9 cellular contexts compared by ENCODE assay signal in the genomic region with DNA sequence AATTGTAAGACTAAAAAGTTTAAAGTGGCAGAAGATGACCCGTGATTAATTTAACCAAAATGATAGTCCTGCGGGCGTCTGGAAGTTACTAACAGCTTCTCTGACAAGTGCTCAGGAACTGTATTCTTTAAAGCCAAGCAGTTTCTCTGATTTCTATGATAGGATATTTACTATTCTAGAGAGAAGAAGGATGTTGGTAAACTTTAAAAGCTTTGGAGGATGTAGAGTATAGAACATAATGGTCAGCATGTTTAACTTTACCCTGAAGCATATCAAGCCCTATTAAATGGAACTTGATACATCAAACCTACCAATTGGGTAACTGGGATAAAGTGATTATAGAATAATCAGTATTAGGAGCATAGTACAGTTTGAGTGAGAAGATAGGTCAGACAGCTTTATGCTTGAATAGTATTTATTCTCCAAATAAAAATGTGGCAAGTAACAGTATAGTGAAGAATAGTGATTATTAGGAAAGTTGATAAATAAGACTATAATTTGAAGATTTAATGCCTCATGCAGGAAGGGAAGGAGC. TPM values are rescaled to one million over a fixed set of nuclear protein-coding genes. Genes with fewer than 3 reads are reported as not detected.
A peak's percentile ranks its signal among the peaks of the same experiment; 100 is the strongest.
DNase-seq lines count a peak whose midpoint lies in the region; ATAC-seq, FAIRE-seq and TF ChIP-seq lines count a peak whose summit lies in the region.
"Had no signal": no experiment of that assay in that cellular context is flagged by ENCODE, and none has a peak within 500 bp of the region (broad histone marks: within the 10 kb centered on the region; RNA-seq: fewer than 3 reads in every experiment).

No MANE protein-coding gene starts in this region.

- H3K4me2 ChIP-seq in GM12878 (ENCODE audit: control insufficient read depth, insufficient read depth) = peak overlapping the region; percentile 81

- H3K36me3 ChIP-seq in A673 (ENCODE audit: insufficient read depth, low read length, poor library complexity, severe bottlenecking) = no peaks in the 10 kb centered on the region
- H3K36me3 ChIP-seq in GM12878 (ENCODE audit: control insufficient read depth in 2 of 2, insufficient read depth in 2 of 2, low read length in 1 of 2) = no peaks in the 10 kb centered on the region
- H3K36me3 ChIP-seq in mucosa of rectum (ENCODE audit: control insufficient read depth in 2 of 2, insufficient read depth in 2 of 2, low read length in 2 of 2) = no peaks in the 10 kb centered on the region

- no peaks in the 10 kb centered on the region; the same call in 1 of the 2 replicates for H4K20me1 ChIP-seq in GM12878 (ENCODE audit: control insufficient read depth, insufficient read depth)

- SMC1A ChIA-PET in GM12878 (lab: Charles Lee; ENCODE audit: uncharacterized antibody, unreplicated experiment) = interaction anchor here (0.6 to 4.2 kb wide), 13 partner anchors 8 to 165 kb away, joined by 3 to 55 read pairs (median 7); no protein-coding TSS in a partner anchor

- ATAC-seq in GM12878 = no peak

- RAD21 ChIA-PET in GM12878 (lab: Charles Lee; ENCODE audit: unreplicated experiment) = interaction anchor here (0.7 to 4.1 kb wide), 17 partner anchors 12 to 956 kb away, joined by 3 to 55 read pairs (median 6); no protein-coding TSS in a partner anchor

- H3K9ac ChIP-seq in GM12878 (ENCODE audit: control insufficient read depth, insufficient read depth, low read length) (no peak overlapping the region; the same call in 1 of the 2 replicates), mucosa of rectum (ENCODE audit: low read depth in 1 of 2, low read length in 2 of 2) (peak overlapping the region in 1 of 2 donors; percentile 80)

- no peaks in the 10 kb centered on the region for H3K27me3 ChIP-seq in A673 (replicated peaks; ENCODE audit: insufficient read depth, low read depth, low read length, poor library complexity)
- no peaks in the 10 kb centered on the region for H3K27me3 ChIP-seq in GM12878 (replicated peaks in 1 of 2; ENCODE audit: control insufficient read depth in 2 of 2, insufficient read depth in 2 of 2, low read length in 1 of 2)
- no peaks in the 10 kb centered on the region for H3K27me3 ChIP-seq in mucosa of rectum (ENCODE audit: control insufficient read depth in 2 of 2, insufficient read depth in 2 of 2, low read length in 2 of 2)

- H3K4me3 ChIP-seq in A673 (ENCODE audit: low read depth, low read length, poor library complexity, severe bottlenecking) (peak overlapping the region; percentile 85), GM12878 (peak overlapping the region; percentile 84), mucosa of rectum (ENCODE audit: low read length in 2 of 2) (peak overlapping the region; percentile 86 to 95)

- H3K9me3 Mint-ChIP-seq in HFFc6 = no peaks in the 10 kb centered on the region

- DNase-seq in A673 (ENCODE audit: low spot score) (no peak), HFFc6 (no peak), GM12878 (ENCODE audit: low read depth, low spot score) (no peak), NCI-H2081 treated with DMSO at 0.1 percent for 48 hours (lab: John Stamatoyannopoulos, UW) (no peak), AG20443 (ENCODE audit: low spot score) (no peak), GM19238 (ENCODE audit: insufficient read length, low spot score) (no peak), SKM-1 treated with dmso at 0.1 percent for 144 hours (lab: John Stamatoyannopoulos, UW; ENCODE audit: unreplicated experiment) (no peak)
- DNase-seq: NCI-H2029 treated with DMSO at 0.1 percent for 48 hours had no signal

- peaks cover 3% of the 10 kb centered on the region; the same call in 1 of the 2 replicates for H3K27me3 Mint-ChIP-seq in HFFc6 (ENCODE audit: insufficient read depth)

- H3K79me2 ChIP-seq in GM12878 (ENCODE audit: control insufficient read depth, insufficient read depth, low read length) = peaks cover 61% of the 10 kb centered on the region

- no peak for TF ChIP-seq POLR2A in GM12878 (IDR thresholded peaks at IDR 0.05; ENCODE audit: low read depth, low read length)

- no peak overlapping the region for H2AFZ ChIP-seq in GM12878 (ENCODE audit: control insufficient read depth, low read depth, low read length)

- H3K27ac Mint-ChIP-seq in HFFc6 = no peak overlapping the region

- TF ChIP-seq RAD21 in GM12878 (IDR thresholded peaks at IDR 0.05; ENCODE audit: insufficient read depth, low read depth, low read length) = no peak

- peaks cover 45% of the 10 kb centered on the region for H3K4me1 Mint-ChIP-seq in HFFc6 (ENCODE audit: low read depth)

- peaks cover 70% of the 10 kb centered on the region for H3K4me1 ChIP-seq in A673 (ENCODE audit: insufficient read depth, low read length, poor library complexity, severe bottlenecking)
- H3K4me1 ChIP-seq in GM12878 (ENCODE audit: control insufficient read depth, insufficient read depth, low read length) = peaks cover 20% of the 10 kb centered on the region
- peaks cover 24 to 26% of the 10 kb centered on the region in 2 donors for H3K4me1 ChIP-seq in mucosa of rectum (ENCODE audit: control insufficient read depth in 2 of 2, insufficient read depth in 2 of 2, low read length in 2 of 2)

- CTCF ChIA-PET in A673 (lab: Charles Lee) = interaction anchor here (0.7 kb wide), 1 partner anchor 25 kb away, joined by 3 read pairs; no protein-coding TSS in a partner anchor
- CTCF ChIA-PET in GM12878 (lab: Yijun Ruan, JAX) = interaction anchor here (0.6 to 3.4 kb wide), 10 partner anchors 22 to 145 kb away, joined by 3 to 15 read pairs (median 4); no protein-coding TSS in a partner anchor

- H3K9me3 ChIP-seq in A673 (ENCODE audit: low read depth, low read length, poor library complexity, severe bottlenecking) = no peaks in the 10 kb centered on the region
- H3K9me3 ChIP-seq in GM12878 (replicated peaks; ENCODE audit: control insufficient read depth, insufficient read depth, low read length) = no peaks in the 10 kb centered on the region
- no peaks in the 10 kb centered on the region for H3K9me3 ChIP-seq in mucosa of rectum (ENCODE audit: control insufficient read depth in 2 of 2, low read length in 2 of 2)

- H3K36me3 Mint-ChIP-seq in HFFc6 (ENCODE audit: low read depth) = no peaks in the 10 kb centered on the region

- no peak overlapping the region for H3K27ac ChIP-seq in A673 (ENCODE audit: low read depth, low read length, poor library complexity, severe bottlenecking)
- H3K27ac ChIP-seq in GM12878 (ENCODE audit: control insufficient read depth, insufficient read depth) = 0 out of 2 replicates have a peak overlapping the region, but pooled peaks have one; percentile 1
- H3K27ac ChIP-seq in mucosa of rectum (ENCODE audit: low read depth in 2 of 2, low read length in 2 of 2) = no peak overlapping the region

- BruUV-seq in A673 (replicated peaks; lab: Mats Ljungman, UMichigan) (TSS peak; percentile 37), GM12878 (replicated peaks; lab: Mats Ljungman, UMichigan) (no TSS peak)

- in situ Hi-C loops in GM12878 (cut with MboI) = no loop called here

- TF ChIP-seq CTCF in A673 (conservative IDR thresholded peaks at IDR 0.05; ENCODE audit: low read depth, low read length) (no peak), HFFc6 (IDR thresholded peaks at IDR 0.05) (no peak), GM12878 (IDR thresholded peaks at IDR 0.05 in 2 of 3, conservative IDR thresholded peaks at IDR 0.05 in 1 of 3; ENCODE audit: control insufficient read depth in 2 of 3, extremely low read depth in 1 of 3, insufficient read depth in 1 of 3, low read depth in 3 of 3, low read length in 3 of 3) (no peak)

- POLR2A ChIA-PET in A673 (lab: Charles Lee; ENCODE audit: low non-redundant PET) = no interaction called here
- POLR2A ChIA-PET in GM12878 (lab: Charles Lee) = interaction anchor here (0.6 to 4.1 kb wide), 9 partner anchors 13 to 501 kb away, joined by 3 to 51 read pairs (median 4); no protein-coding TSS in a partner anchor

- intact Hi-C loops in A673 (cut with micrococcal nuclease; ENCODE audit: unreplicated experiment) = loop anchor here (5.0 to 10.0 kb wide), 2 partner anchors 75 to 138 kb away; no protein-coding TSS in a partner anchor
- intact Hi-C loops in GM12878 (cut with micrococcal nuclease; ENCODE audit: unreplicated experiment) = loop anchor here (5.0 kb wide), 1 partner anchor 405 kb away; no protein-coding TSS in a partner anchor

- TF ChIP-seq EP300 in GM12878 (IDR thresholded peaks at IDR 0.05; ENCODE audit: borderline replicate concordance in 1 of 2, control insufficient read depth in 1 of 2, low read depth in 2 of 2, low read length in 2 of 2) = no peak

- no peak for FAIRE-seq in GM12878 (lab: Jason Lieb, UNC)

- H3K4me3 Mint-ChIP-seq in HFFc6 = peak overlapping the region; percentile 99

- WGBS in GM12878 (ENCODE audit: insufficient coverage, insufficient replicate concordance, low lambda C conversion rate, missing lambda C conversion rate) = 4% methylated on average over 3 of the region's 3 CpGs

TF ChIP-seq in GM12878, 131 proteins besides CTCF, POLR2A, EP300 and RAD21 (continues in another document):
- TF ChIP-seq EGR1 (IDR thresholded peaks at IDR 0.05; ENCODE audit: borderline replicate concordance in 1 of 2, low read depth in 2 of 2, low read length in 2 of 2) (no peak), BHLHE40 (IDR thresholded peaks at IDR 0.05; ENCODE audit: borderline replicate concordance in 1 of 2, low read depth in 2 of 2, low read length in 1 of 2) (no peak)

RNA-seq across cellular contexts. Expression of gene STIM2, which starts 1.8 kb away (rescaled TPM):
- total RNA-seq in A673 (2021) = 56.1 and 59.0 TPM in 2 replicates
- 10 to 100 TPM; 13.7 to 17.1 (median 16.0) TPM for total RNA-seq in HFFc6 (2021; fragmentation: NEBNext Ultra II Directional; extraction: Animal tissue kit (Norgen Biotek cat#: 25700))
- 43.7 and 48.5 TPM in 2 replicates for total RNA-seq in GM12878 (2013; cell fraction: nucleolus; rRNA removed)
- 19.7 and 21.6 TPM in 2 replicates for total RNA-seq in GM12878 (2014; rRNA removed)
- 16.5 and 20.0 TPM in 2 replicates for total RNA-seq in GM12878 (2014; rRNA removed; fragmentation: Illumina TruSeq; extraction: Trizol)
- 24.4 and 25.9 TPM in 2 replicates for total RNA-seq in GM12878 (2021)
- polyA plus RNA-seq in GM12878 (2011; ENCODE audit: low read depth) = 17.5 TPM
- polyA plus RNA-seq in GM12878 (2011; rRNA removed) = 40.7 and 41.5 TPM in 2 replicates
- polyA plus RNA-seq in GM12878 (2011; cell fraction: cytosol; rRNA removed) = 29.4 and 38.6 TPM in 2 replicates
- polyA plus RNA-seq in GM12878 (2011; cell fraction: nucleus; rRNA removed) = 101 and 107 TPM in 2 replicates
- 19.2 and 19.4 TPM in 2 replicates for polyA plus RNA-seq in GM12878 (2012)
- 17.4 and 18.8 TPM in 2 replicates for polyA plus RNA-seq in GM12878 (2014; fragmentation: Illumina TruSeq; extraction: Trizol)
- polyA plus RNA-seq in GM12878 (2014; fragmentation: Nextera tagmentation; extraction: Ambion mirVana) = 10 to 100 TPM in 1 of 2 experiments, 1 to 10 TPM in 1; 4.7 to 10.3 TPM
- polyA plus RNA-seq in GM12878 (2014; rRNA removed) = 14.1 and 14.2 TPM in 2 replicates
- 10 to 100 TPM; 12.3 to 19.3 TPM for polyA plus RNA-seq in GM12878 (2016; fragmentation: Nextera tagmentation; extraction: Ambion mirVana)
- polyA minus RNA-seq in GM12878 (2011; rRNA and poly(A)+ RNA removed) = 40.2 and 47.0 TPM in 2 replicates
- 7.8 and 18.5 TPM in 2 replicates for polyA minus RNA-seq in GM12878 (2011; cell fraction: cytosol; rRNA and poly(A)+ RNA removed)
- polyA minus RNA-seq in GM12878 (2011; cell fraction: nucleus; rRNA and poly(A)+ RNA removed) = 45.6 and 81.6 TPM in 2 replicates
